In the genomic region with DNA sequence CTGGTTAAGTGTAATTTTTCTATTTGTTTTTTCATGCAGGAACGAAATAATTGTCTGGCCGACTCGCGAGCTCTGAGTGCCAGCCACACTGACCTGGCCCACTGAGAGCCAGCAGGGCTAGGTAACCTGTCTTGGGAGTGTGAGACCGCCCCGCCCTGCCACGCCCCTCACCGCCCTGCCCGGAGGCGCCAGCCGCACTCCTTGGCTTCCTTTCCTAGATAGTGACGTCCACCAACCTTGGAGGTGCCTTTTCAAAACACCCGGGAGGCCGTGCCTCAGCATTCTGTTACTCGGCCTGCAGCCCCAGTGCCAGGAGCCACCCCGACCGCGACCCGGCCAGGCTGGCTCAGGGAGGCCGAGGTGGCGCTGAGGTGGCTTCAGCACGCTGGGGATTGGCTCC, we compare ENCODE assay signal across 21 cellular contexts. TPM values are rescaled to one million over a fixed set of nuclear protein-coding genes. Genes with fewer than 3 reads are reported as not detected.
A peak's percentile ranks its signal among the peaks of the same experiment; 100 is the strongest.
DNase-seq lines count a peak whose midpoint lies in the region; ATAC-seq and TF ChIP-seq lines count a peak whose summit lies in the region.
"Had no signal": no experiment of that assay in that cellular context is flagged by ENCODE, and none has a peak within 500 bp of the region (broad histone marks: within the 10 kb centered on the region; RNA-seq: fewer than 3 reads in every experiment).

No MANE protein-coding gene starts in this region.

- no peak overlapping the region for H3K14ac ChIP-seq in mesenchymal stem cell (ENCODE audit: low read length in 2 of 2)

- H3K4me3 Mint-ChIP-seq in activated T-cell treated with anti-CD3 and anti-CD28 coated beads, Interleukin-2, amount 50 U/mL, for 24 hours = no peak overlapping the region
- H3K4me3 Mint-ChIP-seq: CD4-positive, alpha-beta memory T cell; nephron progenitor cell; T-helper 17 cell had no signal

- H2BK5ac ChIP-seq in mesenchymal stem cell (ENCODE audit: low read depth, low read length, poor library complexity, severe bottlenecking) = no peak overlapping the region

- no peak overlapping the region for H2AFZ ChIP-seq in mesenchymal stem cell (ENCODE audit: low read depth, low read length)

- H2BK120ac ChIP-seq in mesenchymal stem cell (ENCODE audit: low read depth, low read length) = no peak overlapping the region

- H3K36me3 ChIP-seq in upper lobe of right lung (peaks cover 66% of the 10 kb centered on the region), mesenchymal stem cell (ENCODE audit: control insufficient read depth in 1 of 2, insufficient read depth in 2 of 2, low read depth in 1 of 2, low read length in 2 of 2) (peaks cover 68 to 74% of the 10 kb centered on the region in 2 experiments)

- H3K4ac ChIP-seq in mesenchymal stem cell (ENCODE audit: low read depth in 1 of 2, low read length in 2 of 2) = no peak overlapping the region

- DNase-seq in activated T-cell treated with anti-CD3 and anti-CD28 coated beads, Interleukin-2, amount 50 U/mL, for 24 hours = peak; percentile 22
- DNase-seq in activated T-cell treated with anti-CD3 and anti-CD28 coated beads, Interleukin-2, amount 50 U/mL, for 1 hour = no peak
- DNase-seq in cerebellum (ENCODE audit: low spot score) = peak; percentile 58
- DNase-seq in mucosa of gallbladder (ENCODE audit: low spot score) = peak; percentile 40
- DNase-seq in upper lobe of right lung = peak; percentile 89
- DNase-seq in amniotic stem cell (lab: John Stamatoyannopoulos, UW) = no peak
- DNase-seq in mesenchymal stem cell = no peak
- DNase-seq: activated naive CD4-positive, alpha-beta T cell; brain microvascular endothelial cell; CD4-positive, alpha-beta memory T cell; effector CD4-positive, alpha-beta T cell; left ventricle myocardium superior; MM.1S; NCI-H2029 treated with DMSO at 0.1 percent for 48 hours; nephron progenitor cell; stimulated activated CD4-positive, alpha-beta T cell treated with anti-CD3 and anti-CD28 coated beads, Interleukin-2, amount 100 ng/mL, for 24 hours; T-helper 17 cell had no signal

- intact Hi-C loops in upper lobe of right lung (cut with DNase I) = no loop called here

- H3K9me3 ChIP-seq in upper lobe of right lung (no peaks in the 10 kb centered on the region), mesenchymal stem cell (ENCODE audit: control insufficient read depth, low read length) (no peaks in the 10 kb centered on the region)
- H3K9me3 ChIP-seq: HAP-1, thoracic aorta had no signal

- no peak overlapping the region for H3K18ac ChIP-seq in mesenchymal stem cell (ENCODE audit: low read depth in 1 of 2, low read length in 2 of 2)

- H2BK12ac ChIP-seq in mesenchymal stem cell (ENCODE audit: low read length in 2 of 2) = no peak overlapping the region

- H3K4me2 ChIP-seq in mesenchymal stem cell (ENCODE audit: low read length, poor library complexity, severe bottlenecking) = no peak overlapping the region

- no peak overlapping the region for H3K9ac ChIP-seq in mesenchymal stem cell (ENCODE audit: low read length)

- H4K8ac ChIP-seq in mesenchymal stem cell (ENCODE audit: low read length) = no peak overlapping the region

- H3K4me1 ChIP-seq in upper lobe of right lung = peaks cover 45% of the 10 kb centered on the region
- H3K4me1 ChIP-seq in mesenchymal stem cell (ENCODE audit: control insufficient read depth, insufficient read depth, low read depth, low read length) = peaks cover 39% of the 10 kb centered on the region
- H3K4me1 ChIP-seq: HAP-1 had no signal

- H3K36me3 Mint-ChIP-seq in activated T-cell treated with anti-CD3 and anti-CD28 coated beads, Interleukin-2, amount 50 U/mL, for 24 hours (ENCODE audit: low read depth) = peaks cover 87% of the 10 kb centered on the region

- H2BK15ac ChIP-seq in mesenchymal stem cell (ENCODE audit: low read depth, poor library complexity, severe bottlenecking) = no peak overlapping the region

- H3K9me3 Mint-ChIP-seq in activated T-cell treated with anti-CD3 and anti-CD28 coated beads, Interleukin-2, amount 50 U/mL, for 24 hours = no peaks in the 10 kb centered on the region
- H3K9me3 Mint-ChIP-seq: CD4-positive, alpha-beta memory T cell; nephron progenitor cell had no signal

- no peaks in the 10 kb centered on the region for H3K27me3 ChIP-seq in upper lobe of right lung
- H3K27me3 ChIP-seq in mesenchymal stem cell (ENCODE audit: control insufficient read depth in 1 of 2, insufficient read depth in 1 of 2, low read length in 2 of 2) = no peaks in the 10 kb centered on the region
- H3K27me3 ChIP-seq: brain microvascular endothelial cell had no signal

- H2AK5ac ChIP-seq in mesenchymal stem cell (ENCODE audit: low read length, severe bottlenecking) = no peak overlapping the region

- peaks cover 7% of the 10 kb centered on the region for H3K4me1 Mint-ChIP-seq in activated T-cell treated with anti-CD3 and anti-CD28 coated beads, Interleukin-2, amount 50 U/mL, for 24 hours (ENCODE audit: low read depth)

- no peak overlapping the region for H3K4me3 ChIP-seq in upper lobe of right lung
- H3K4me3 ChIP-seq in mesenchymal stem cell (ENCODE audit: insufficient read depth in 1 of 2, low read depth in 1 of 2, low read length in 2 of 2) = no peak overlapping the region
- H3K4me3 ChIP-seq: HAP-1, thoracic aorta had no signal

- peak overlapping the region; percentile 36 for H3K27ac ChIP-seq in upper lobe of right lung
- H3K27ac ChIP-seq in mesenchymal stem cell (ENCODE audit: low read length, poor library complexity, severe bottlenecking) = no peak overlapping the region
- H3K27ac ChIP-seq: brain microvascular endothelial cell, thoracic aorta had no signal

- H3K27me3 Mint-ChIP-seq in activated T-cell treated with anti-CD3 and anti-CD28 coated beads, Interleukin-2, amount 50 U/mL, for 24 hours = no peaks in the 10 kb centered on the region
- H3K27me3 Mint-ChIP-seq: CD4-positive, alpha-beta memory T cell; T-helper 17 cell had no signal

- ATAC-seq in upper lobe of right lung (peak; percentile 88), HG03521 (IDR thresholded peaks at IDR 0.05; ENCODE audit: unreplicated experiment) (no peak)
- ATAC-seq: activated CD4-positive, CD25-positive, alpha-beta regulatory T cell treated with anti-CD3 and anti-CD28 coated beads, Interleukin-2, amount 50 U/mL, for 24 hours; left ventricle myocardium superior; T-helper 17 cell had no signal

- H3K27ac Mint-ChIP-seq in activated T-cell treated with anti-CD3 and anti-CD28 coated beads, Interleukin-2, amount 50 U/mL, for 24 hours = no peak overlapping the region
- H3K27ac Mint-ChIP-seq: nephron progenitor cell, T-helper 17 cell had no signal

- peaks cover 44% of the 10 kb centered on the region for H3K79me1 ChIP-seq in mesenchymal stem cell (replicated peaks; ENCODE audit: low read length, poor library complexity, severe bottlenecking)

- WGBS in mesenchymal stem cell = 95% methylated on average over 21 of the region's 22 CpGs

- TF ChIP-seq CTCF in upper lobe of right lung (IDR thresholded peaks at IDR 0.05) = no peak

- no peak overlapping the region for H3K23ac ChIP-seq in mesenchymal stem cell (ENCODE audit: low read length in 2 of 2)

- no peak overlapping the region for H4K91ac ChIP-seq in mesenchymal stem cell (ENCODE audit: low read length)

RNA-seq across cellular contexts. Expression of a gene that starts 21.7 kb away (rescaled TPM):
- total RNA-seq in cerebellum (10.3 TPM), mucosa of gallbladder (8.5 TPM), upper lobe of right lung (5.6 TPM)
- 4.5 TPM for polyA plus RNA-seq in mesenchymal stem cell (2013, experiment 1 of 2)
- 4.2 TPM for polyA plus RNA-seq in mesenchymal stem cell (2013, experiment 2 of 2)

RNA-seq across cellular contexts. Expression of a gene that starts 22.1 kb away (rescaled TPM):
- 44.4 TPM for total RNA-seq in cerebellum
- 94.0 TPM for total RNA-seq in mucosa of gallbladder
- 61.3 TPM for total RNA-seq in upper lobe of right lung
- polyA plus RNA-seq in mesenchymal stem cell (2013, experiment 1 of 2) = 44.0 TPM
- polyA plus RNA-seq in mesenchymal stem cell (2013, experiment 2 of 2) = 43.8 TPM

Comparison
In these comparisons a context has a peak if more than half of its experiments do, and no peak if none do; other contexts are left out.
1. DNase-seq: peak in activated T-cell treated with anti-CD3 and anti-CD28 coated beads, Interleukin-2, amount 50 U/mL, for 24 hours (single experiment), cerebellum (single experiment), mucosa of gallbladder (single experiment) and upper lobe of right lung (single experiment); none in activated T-cell treated with anti-CD3 and anti-CD28 coated beads, Interleukin-2, amount 50 U/mL, for 1 hour (single experiment), amniotic stem cell (single experiment) and mesenchymal stem cell (single experiment).